Comparison of ENCODE assay signal across 38 cellular contexts in genomic region chr21:17389311-17389710, GRCh38.
"Had no signal": no experiment of that assay in that cellular context is flagged by ENCODE, and none has a peak within 500 bp of the region (broad histone marks: within the 10 kb centered on the region; RNA-seq: fewer than 3 reads in every experiment).

No MANE protein-coding gene starts in this region.

- H3K9me3 Mint-ChIP-seq: activated naive CD4-positive, alpha-beta T cell treated with anti-CD3 and anti-CD28 coated beads for 36 hours; activated naive CD4-positive, alpha-beta T cell treated with anti-CD3 and anti-CD28 coated beads, Interleukin-2, amount 10 ng/mL, durations not matched to agents 7 days and 5 days; activated naive CD4-positive, alpha-beta T cell treated with anti-CD3 and anti-CD28 coated beads, Interleukin-2, amount 50 U/mL, for 24 hours; activated naive CD4-positive, alpha-beta T cell treated with anti-CD3 and anti-CD28 coated beads, Interleukin-2, amount 50 U/mL, for 72 hours; activated naive CD8-positive, alpha-beta T cell treated with anti-CD3 and anti-CD28 coated beads for 36 hours; activated naive CD8-positive, alpha-beta T cell treated with anti-CD3 and anti-CD28 coated beads, Interleukin-2, amount 10 ng/mL, durations not matched to agents 7 days and 5 days; activated naive CD8-positive, alpha-beta T cell treated with anti-CD3 and anti-CD28 coated beads, Interleukin-2, amount 50 U/mL, for 24 hours; activated T-cell treated with anti-CD3 and anti-CD28 coated beads, Interleukin-2, amount 50 U/mL, for 24 hours; activated T-cell treated with anti-CD3 and anti-CD28 coated beads, Interleukin-2, amount 50 U/mL, for 4 hours; activated T-cell treated with anti-CD3 and anti-CD28 coated beads, Interleukin-2, amount 50 U/mL, for 72 hours; activated T-helper 1 cell treated with anti-CD3 and anti-CD28 coated beads, Interleukin-12 subunit alpha, Interleukin-12 subunit beta, Interleukin-2, Interleukin-4 antibody, amounts not matched to agents 30 ng/mL and 10 ng/mL and 1 ng/mL, durations not matched to agents 14 hours and 24 hours and 36 hours; activated T-helper 17 cell treated with anti-CD3 and anti-CD28 coated beads, Interleukin-2, amount 50 U/mL, for 72 hours; activated T-helper 2 cell treated with anti-CD3 and anti-CD28 coated beads, Interferon-gamma antibody, Interleukin-2, Interleukin-4, amounts not matched to agents 10 μg/mL and 5 μg/mL and 100 μg/mL, durations not matched to agents 14 hours and 24 hours and 36 hours; central memory CD8-positive, alpha-beta T cell had no signal

- H3K9me3 ChIP-seq: adrenal gland, ascending aorta, body of pancreas, breast epithelium had no signal

- FAIRE-seq: bronchial epithelial cell had no signal

- H3K27ac Mint-ChIP-seq: activated naive CD4-positive, alpha-beta T cell treated with anti-CD3 and anti-CD28 coated beads for 36 hours; activated naive CD4-positive, alpha-beta T cell treated with anti-CD3 and anti-CD28 coated beads, Interleukin-2, amount 10 ng/mL, durations not matched to agents 7 days and 5 days; activated naive CD4-positive, alpha-beta T cell treated with anti-CD3 and anti-CD28 coated beads, Interleukin-2, amount 50 U/mL, for 24 hours; activated naive CD4-positive, alpha-beta T cell treated with anti-CD3 and anti-CD28 coated beads, Interleukin-2, amount 50 U/mL, for 72 hours; activated naive CD8-positive, alpha-beta T cell; activated naive CD8-positive, alpha-beta T cell treated with anti-CD3 and anti-CD28 coated beads for 36 hours; activated naive CD8-positive, alpha-beta T cell treated with anti-CD3 and anti-CD28 coated beads, Interleukin-2, amount 10 ng/mL, durations not matched to agents 7 days and 5 days; activated naive CD8-positive, alpha-beta T cell treated with anti-CD3 and anti-CD28 coated beads, Interleukin-2, amount 50 U/mL, for 24 hours; activated T-cell treated with anti-CD3 and anti-CD28 coated beads, Interleukin-2, amount 50 U/mL, for 24 hours; activated T-cell treated with anti-CD3 and anti-CD28 coated beads, Interleukin-2, amount 50 U/mL, for 72 hours; activated T-helper 1 cell treated with anti-CD3 and anti-CD28 coated beads, Interleukin-12 subunit alpha, Interleukin-12 subunit beta, Interleukin-2, Interleukin-4 antibody, amounts not matched to agents 30 ng/mL and 10 ng/mL and 1 ng/mL, durations not matched to agents 14 hours and 24 hours and 36 hours; activated T-helper 17 cell treated with anti-CD3 and anti-CD28 coated beads, Interleukin-2, amount 50 U/mL, for 72 hours; activated T-helper 2 cell treated with anti-CD3 and anti-CD28 coated beads, Interferon-gamma antibody, Interleukin-2, Interleukin-4, amounts not matched to agents 10 μg/mL and 5 μg/mL and 100 μg/mL, durations not matched to agents 14 hours and 24 hours and 36 hours; brain had no signal

- H3K4me3 Mint-ChIP-seq: activated naive CD4-positive, alpha-beta T cell treated with anti-CD3 and anti-CD28 coated beads for 36 hours; activated naive CD4-positive, alpha-beta T cell treated with anti-CD3 and anti-CD28 coated beads, Interleukin-2, amount 10 ng/mL, durations not matched to agents 7 days and 5 days; activated naive CD4-positive, alpha-beta T cell treated with anti-CD3 and anti-CD28 coated beads, Interleukin-2, amount 50 U/mL, for 24 hours; activated naive CD8-positive, alpha-beta T cell; activated naive CD8-positive, alpha-beta T cell treated with anti-CD3 and anti-CD28 coated beads for 36 hours; activated naive CD8-positive, alpha-beta T cell treated with anti-CD3 and anti-CD28 coated beads, Interleukin-2, amount 10 ng/mL, durations not matched to agents 7 days and 5 days; activated naive CD8-positive, alpha-beta T cell treated with anti-CD3 and anti-CD28 coated beads, Interleukin-2, amount 50 U/mL, for 24 hours; activated T-cell treated with anti-CD3 and anti-CD28 coated beads, Interleukin-2, amount 50 U/mL, for 24 hours; activated T-cell treated with anti-CD3 and anti-CD28 coated beads, Interleukin-2, amount 50 U/mL, for 4 hours; activated T-cell treated with anti-CD3 and anti-CD28 coated beads, Interleukin-2, amount 50 U/mL, for 72 hours; activated T-helper 1 cell treated with anti-CD3 and anti-CD28 coated beads, Interleukin-12 subunit alpha, Interleukin-12 subunit beta, Interleukin-2, Interleukin-4 antibody, amounts not matched to agents 30 ng/mL and 10 ng/mL and 1 ng/mL, durations not matched to agents 14 hours and 24 hours and 36 hours; activated T-helper 17 cell treated with anti-CD3 and anti-CD28 coated beads, Interleukin-2, amount 50 U/mL, for 72 hours; brain; central memory CD8-positive, alpha-beta T cell had no signal

- H3K36me3 ChIP-seq: adrenal gland, ascending aorta, brain microvascular endothelial cell, breast epithelium, cardiac muscle cell had no signal

- H3K36me3 Mint-ChIP-seq: activated naive CD4-positive, alpha-beta T cell treated with anti-CD3 and anti-CD28 coated beads, Interleukin-2, amount 10 ng/mL, durations not matched to agents 7 days and 5 days; activated naive CD4-positive, alpha-beta T cell treated with anti-CD3 and anti-CD28 coated beads, Interleukin-2, amount 50 U/mL, for 24 hours; activated naive CD4-positive, alpha-beta T cell treated with anti-CD3 and anti-CD28 coated beads, Interleukin-2, amount 50 U/mL, for 72 hours; activated naive CD8-positive, alpha-beta T cell; activated naive CD8-positive, alpha-beta T cell treated with anti-CD3 and anti-CD28 coated beads for 36 hours; activated naive CD8-positive, alpha-beta T cell treated with anti-CD3 and anti-CD28 coated beads, Interleukin-2, amount 10 ng/mL, durations not matched to agents 7 days and 5 days; brain had no signal

- H3K27me3 Mint-ChIP-seq: activated naive CD4-positive, alpha-beta T cell treated with anti-CD3 and anti-CD28 coated beads, Interleukin-2, amount 10 ng/mL, durations not matched to agents 7 days and 5 days; activated naive CD8-positive, alpha-beta T cell treated with anti-CD3 and anti-CD28 coated beads, Interleukin-2, amount 10 ng/mL, durations not matched to agents 7 days and 5 days; activated naive CD8-positive, alpha-beta T cell treated with anti-CD3 and anti-CD28 coated beads, Interleukin-2, amount 50 U/mL, for 24 hours; activated T-helper 17 cell treated with anti-CD3 and anti-CD28 coated beads, Interleukin-2, amount 50 U/mL, for 72 hours; central memory CD8-positive, alpha-beta T cell had no signal

- H3K27ac ChIP-seq: adrenal gland, ascending aorta, body of pancreas, brain microvascular endothelial cell, breast epithelium, cardiac muscle cell had no signal

- ATAC-seq: activated naive CD4-positive, alpha-beta T cell treated with anti-CD3 and anti-CD28 coated beads, Interleukin-2, amount 50 U/mL, for 72 hours; activated naive CD8-positive, alpha-beta T cell treated with anti-CD3 and anti-CD28 coated beads, Interleukin-2, amount 50 U/mL, for 24 hours; activated T-cell treated with anti-CD3 and anti-CD28 coated beads, Interleukin-2, amount 50 U/mL, for 4 hours; activated T-cell treated with anti-CD3 and anti-CD28 coated beads, Interleukin-2, amount 50 U/mL, for 72 hours; activated T-helper 17 cell treated with anti-CD3 and anti-CD28 coated beads, Interleukin-2, amount 50 U/mL, for 72 hours; body of pancreas had no signal

- H3K4me1 Mint-ChIP-seq: activated naive CD4-positive, alpha-beta T cell treated with anti-CD3 and anti-CD28 coated beads, Interleukin-2, amount 10 ng/mL, durations not matched to agents 7 days and 5 days; activated naive CD4-positive, alpha-beta T cell treated with anti-CD3 and anti-CD28 coated beads, Interleukin-2, amount 50 U/mL, for 24 hours; activated naive CD8-positive, alpha-beta T cell treated with anti-CD3 and anti-CD28 coated beads for 36 hours; activated naive CD8-positive, alpha-beta T cell treated with anti-CD3 and anti-CD28 coated beads, Interleukin-2, amount 10 ng/mL, durations not matched to agents 7 days and 5 days; activated naive CD8-positive, alpha-beta T cell treated with anti-CD3 and anti-CD28 coated beads, Interleukin-2, amount 50 U/mL, for 24 hours; activated T-helper 17 cell treated with anti-CD3 and anti-CD28 coated beads, Interleukin-2, amount 50 U/mL, for 72 hours; central memory CD8-positive, alpha-beta T cell had no signal

- H3K4me3 ChIP-seq: adrenal gland, ascending aorta, body of pancreas, breast epithelium, cardiac muscle cell had no signal

- H3K27me3 ChIP-seq: adrenal gland, ascending aorta, body of pancreas, brain microvascular endothelial cell, breast epithelium, cardiac muscle cell had no signal

- DNase-seq: activated effector memory CD4-positive, alpha-beta T cell treated with anti-CD3 and anti-CD28 coated beads, Interleukin-2, amount 50 U/mL, for 16 hours; activated effector memory CD4-positive, alpha-beta T cell treated with Interleukin-2 at 50 U/mL for 16 hours; activated gamma-delta T cell; activated naive CD4-positive, alpha-beta T cell; activated naive CD4-positive, alpha-beta T cell treated with anti-CD3 and anti-CD28 coated beads for 36 hours; activated naive CD4-positive, alpha-beta T cell treated with anti-CD3 and anti-CD28 coated beads, Interleukin-2, amount 10 ng/mL, durations not matched to agents 7 days and 5 days; activated naive CD4-positive, alpha-beta T cell treated with anti-CD3 and anti-CD28 coated beads, Interleukin-2, amount 50 U/mL, for 16 hours; activated naive CD4-positive, alpha-beta T cell treated with Interleukin-2 at 50 U/mL for 16 hours; activated naive CD8-positive, alpha-beta T cell treated with anti-CD3 and anti-CD28 coated beads for 36 hours; activated naive CD8-positive, alpha-beta T cell treated with anti-CD3 and anti-CD28 coated beads, Interleukin-2, amount 10 ng/mL, durations not matched to agents 7 days and 5 days; activated naive CD8-positive, alpha-beta T cell treated with anti-CD3 and anti-CD28 coated beads, Interleukin-2, amount 50 U/mL, for 24 hours; activated T-cell treated with anti-CD3 and anti-CD28 coated beads, Interleukin-2, amount 50 U/mL, for 1 hour; activated T-cell treated with anti-CD3 and anti-CD28 coated beads, Interleukin-2, amount 50 U/mL, for 24 hours; activated T-cell treated with anti-CD3 and anti-CD28 coated beads, Interleukin-2, amount 50 U/mL, for 4 hours; activated T-cell treated with anti-CD3 and anti-CD28 coated beads, Interleukin-2, amount 50 U/mL, for 48 hours; activated T-cell treated with anti-CD3 and anti-CD28 coated beads, Interleukin-2, amount 50 U/mL, for 72 hours; adrenal gland; amniotic stem cell; amygdala; anterior cingulate cortex; aorta; body of pancreas; brain microvascular endothelial cell; caudate nucleus; central memory CD4-positive, alpha-beta T cell; cerebellar nuclear complex had no signal

- H3K4me1 ChIP-seq: adrenal gland, ascending aorta, body of pancreas, breast epithelium had no signal
